ENCODE assay signal across 24 cellular contexts in the genomic region with DNA sequence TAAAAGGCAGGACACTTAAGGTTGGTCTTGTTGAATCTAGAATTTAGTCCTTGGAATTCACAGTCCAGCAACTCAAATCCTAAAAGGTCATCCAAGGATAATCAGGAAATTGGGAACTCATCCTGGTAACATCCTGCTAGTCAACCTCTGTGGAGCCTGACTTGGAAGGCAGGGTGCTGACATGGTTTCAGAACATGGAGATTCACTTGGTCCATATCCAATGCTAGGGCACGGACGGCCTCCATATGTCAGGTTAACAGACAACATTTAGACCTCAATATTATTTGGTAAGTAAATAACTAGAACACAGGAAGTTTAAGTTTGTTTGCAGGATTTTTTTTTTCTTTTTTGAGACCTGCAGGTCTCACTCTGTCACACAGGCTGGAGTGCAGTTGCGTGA. TPM values are rescaled to one million over a fixed set of nuclear protein-coding genes. Genes with fewer than 3 reads are reported as not detected.
"Had no signal": no experiment of that assay in that cellular context is flagged by ENCODE, and none has a peak within 500 bp of the region (broad histone marks: within the 10 kb centered on the region; RNA-seq: fewer than 3 reads in every experiment).

No MANE protein-coding gene starts in this region.

- H3K27ac ChIP-seq: ascending aorta, brain microvascular endothelial cell, esophagus squamous epithelium, gastrocnemius medialis, hepatocyte, stomach, thyroid gland, upper lobe of right lung had no signal

- DNase-seq: activated B cell treated with CpG ODN at 0.5 μM for 24 hours; activated effector memory CD4-positive, alpha-beta T cell treated with Interleukin-2 at 50 U/mL for 16 hours; activated naive CD4-positive, alpha-beta T cell treated with anti-CD3 and anti-CD28 coated beads for 36 hours; activated naive CD8-positive, alpha-beta T cell treated with anti-CD3 and anti-CD28 coated beads, Interleukin-2, amount 10 ng/mL, durations not matched to agents 7 days and 5 days; activated T-cell treated with anti-CD3 and anti-CD28 coated beads for 4 hours; brain microvascular endothelial cell; dermis blood vessel endothelial cell; effector CD4-positive, alpha-beta T cell; esophagus squamous epithelium; gastrocnemius medialis; islet precursor cell; left cardiac atrium; left ventricle myocardium superior; posterior cingulate gyrus; right cardiac atrium; stimulated activated CD4-positive, alpha-beta T cell treated with anti-CD3 and anti-CD28 coated beads, Interleukin-15, amount 100 ng/mL, for 24 hours; stimulated activated CD4-positive, alpha-beta T cell treated with anti-CD3 and anti-CD28 coated beads, Interleukin-2, amount 100 ng/mL, for 24 hours; stimulated activated naive B cell treated with anti-CD40 and anti-IgM and Interleukin-4, amounts not matched to agents 10 μg/mL and 1 μg/mL and 100 μg/mL, for 72 hours; stomach; T-helper 17 cell; thyroid gland; upper lobe of right lung had no signal

- H3K36me3 ChIP-seq: ascending aorta, brain microvascular endothelial cell, esophagus squamous epithelium, gastrocnemius medialis, stomach, thyroid gland, upper lobe of right lung had no signal

- H3K27me3 ChIP-seq: ascending aorta, brain microvascular endothelial cell, gastrocnemius medialis, hepatocyte, stomach, thyroid gland, upper lobe of right lung had no signal

- H3K4me1 ChIP-seq: ascending aorta, gastrocnemius medialis, stomach, thyroid gland, upper lobe of right lung had no signal

- ATAC-seq: gastrocnemius medialis; left cardiac atrium; left ventricle myocardium superior; right cardiac atrium; stimulated activated naive B cell treated with anti-CD40 and anti-IgM and Interleukin-4, amounts not matched to agents 10 μg/mL and 1 μg/mL and 100 μg/mL, for 72 hours; T-helper 17 cell; upper lobe of right lung had no signal

- H3K4me2 ChIP-seq: hepatocyte had no signal

- H3K4me3 ChIP-seq: ascending aorta, esophagus squamous epithelium, gastrocnemius medialis, hepatocyte, stomach, thyroid gland, upper lobe of right lung had no signal

- H2AFZ ChIP-seq: hepatocyte had no signal

- H3K79me2 ChIP-seq: hepatocyte had no signal

- H3K9me3 ChIP-seq: ascending aorta, esophagus squamous epithelium, gastrocnemius medialis, stomach, thyroid gland, upper lobe of right lung had no signal

RNA-seq across cellular contexts. Expression of a gene that starts 0.8 kb away (rescaled TPM):
- total RNA-seq: activated B cell treated with CpG ODN at 0.5 μM for 24 hours; activated naive CD4-positive, alpha-beta T cell treated with anti-CD3 and anti-CD28 coated beads for 36 hours; activated naive CD8-positive, alpha-beta T cell treated with anti-CD3 and anti-CD28 coated beads, Interleukin-2, amount 10 ng/mL, durations not matched to agents 7 days and 5 days; T-helper 17 cell had no signal
